Comparison of ENCODE assay signal across 2 cellular contexts in the genomic region with DNA sequence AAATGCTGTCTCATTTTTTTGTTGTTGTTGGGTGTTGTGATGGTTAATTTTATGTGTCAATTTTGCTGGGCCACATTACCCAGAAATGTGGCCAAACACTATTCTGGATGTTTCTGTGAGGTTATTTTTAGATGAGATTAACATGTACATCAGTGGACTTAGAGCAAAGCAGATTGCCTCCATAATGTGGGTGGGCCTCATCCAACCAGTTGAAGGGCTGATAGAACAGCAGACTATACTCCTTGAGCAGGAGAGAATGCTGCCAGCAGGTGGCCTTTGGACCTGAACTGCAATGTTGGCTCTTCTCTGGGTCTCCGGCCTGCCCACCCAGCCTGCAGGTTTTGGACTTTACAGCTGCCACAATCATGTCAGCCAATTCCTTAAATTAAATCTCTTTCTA.
TF ChIP-seq lines count a peak whose summit lies in the region.

No MANE protein-coding gene starts in this region.

TF ChIP-seq in HEK293, 187 proteins besides CTCF, POLR2A, EP300 and RAD21:
- no peak for TF ChIP-seq BCL6B (tag by site-specific recombination; IDR thresholded peaks at IDR 0.05)
- TF ChIP-seq ZNF146 (tag by site-specific recombination; IDR thresholded peaks at IDR 0.05): no peak
- TF ChIP-seq ZNF10 (tag by site-specific recombination; IDR thresholded peaks at IDR 0.05): peak; percentile 68
- TF ChIP-seq ZBTB1 (tag by site-specific recombination; IDR thresholded peaks at IDR 0.05): no peak
- no peak for TF ChIP-seq ZNF514 (tag by site-specific recombination; IDR thresholded peaks at IDR 0.05)

TF ChIP-seq in K562, 482 proteins besides CTCF, POLR2A, EP300 and RAD21 (continued from another document):
- TF ChIP-seq SIN3A (IDR thresholded peaks at IDR 0.05; ENCODE audit: borderline replicate concordance in 2 of 2, control insufficient read depth in 1 of 2, low read depth in 2 of 2, low read length in 2 of 2) (no peak), CUX1 (CRISPR knock-in tag; IDR thresholded peaks at IDR 0.05) (no peak), ZNF134 (CRISPR knock-in tag; conservative IDR thresholded peaks at IDR 0.05) (peak; percentile 92)
